32 cellular contexts compared by ENCODE assay signal in the genomic region with DNA sequence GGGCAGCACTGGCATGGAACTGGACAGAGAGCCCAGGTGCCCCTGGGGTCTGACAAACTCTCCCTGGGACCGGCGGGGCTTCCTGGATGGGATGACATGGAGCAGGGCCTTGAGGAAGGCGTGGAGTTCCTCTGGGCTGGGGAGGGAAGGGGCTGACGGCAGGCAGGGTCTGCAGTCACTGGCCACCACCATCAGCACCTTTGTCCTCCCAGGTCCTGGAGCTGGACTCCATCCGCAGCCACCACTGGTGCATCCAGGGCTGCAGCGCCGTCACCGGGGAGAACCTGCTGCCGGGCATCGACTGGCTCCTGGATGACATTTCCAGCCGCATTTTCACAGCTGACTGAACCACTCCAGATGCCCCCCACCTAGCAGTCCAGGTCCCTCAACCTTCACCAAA. TPM values are rescaled to one million over a fixed set of nuclear protein-coding genes. Genes with fewer than 3 reads are reported as not detected.
"Had no signal": no experiment of that assay in that cellular context is flagged by ENCODE, and none has a peak within 500 bp of the region (broad histone marks: within the 10 kb centered on the region; RNA-seq: fewer than 3 reads in every experiment).

No MANE protein-coding gene starts in this region.

- H3K4me1 Mint-ChIP-seq: endodermal cell, mesothelial cell of epicardium had no signal

- H3K4me1 ChIP-seq: colonic mucosa, foreskin keratinocyte, psoas muscle, upper lobe of left lung had no signal

- H3K9me3 Mint-ChIP-seq: dendritic cell treated with granulocyte-macrophage colony-stimulating factor and Interleukin-4, amounts not matched to agents 40 ng/mL and 50 ng/mL, for 4 days; endodermal cell; mesothelial cell of epicardium; naive B cell; natural killer cell treated with Interleukin-12 subunit alpha and Interleukin-12 subunit beta and Interleukin-15 and Interleukin-18, amount 100 ng/mL, for 72 hours; neural crest cell; stimulated activated naive CD8-positive, alpha-beta T cell treated with anti-CD3 and anti-CD28 coated beads, Interleukin-15, Interleukin-2, amounts not matched to agents 100 ng/mL and 50 ng/mL, for 24 hours had no signal

- DNase-seq: colonic mucosa; effector CD8-positive, alpha-beta T cell; endodermal cell; foreskin keratinocyte; glutamatergic neuron; heart right ventricle; hippocampal formation; left cardiac atrium; left lung; mesenchymal stem cell; mucosa of descending colon; naive B cell; nucleus accumbens; ovary; psoas muscle; spleen; stimulated activated CD4-positive, alpha-beta T cell treated with anti-CD3 and anti-CD28 coated beads, Interleukin-4, amount 100 ng/mL, for 4 hours; stimulated activated naive B cell treated with anti-CD40 and anti-IgM and Interleukin-4, amounts not matched to agents 10 μg/mL and 1 μg/mL and 100 μg/mL, for 72 hours; upper lobe of left lung had no signal

- H3K4me3 ChIP-seq: colonic mucosa, esophagus muscularis mucosa, heart right ventricle, left lung, mucosa of descending colon, ovary, psoas muscle, skin epidermis, spleen, thoracic aorta, tibial nerve, upper lobe of left lung had no signal

- H3K4me3 Mint-ChIP-seq: dendritic cell treated with granulocyte-macrophage colony-stimulating factor and Interleukin-4, amounts not matched to agents 40 ng/mL and 50 ng/mL, for 4 days; endodermal cell; mesothelial cell of epicardium; naive B cell; natural killer cell treated with Interleukin-12 subunit alpha and Interleukin-12 subunit beta and Interleukin-15 and Interleukin-18, amount 100 ng/mL, for 72 hours; stimulated activated naive B cell treated with anti-CD40 and anti-IgM and Interleukin-4, amounts not matched to agents 10 μg/mL and 1 μg/mL and 100 μg/mL, for 72 hours; stimulated activated naive CD8-positive, alpha-beta T cell treated with anti-CD3 and anti-CD28 coated beads, Interleukin-15, Interleukin-2, amounts not matched to agents 100 ng/mL and 50 ng/mL, for 24 hours had no signal

- H3K36me3 ChIP-seq: colonic mucosa, ovary had no signal

- H3K27ac Mint-ChIP-seq: dendritic cell treated with granulocyte-macrophage colony-stimulating factor and Interleukin-4, amounts not matched to agents 40 ng/mL and 50 ng/mL, for 4 days; endodermal cell; mesothelial cell of epicardium; stimulated activated naive B cell treated with anti-CD40 and anti-IgM and Interleukin-4, amounts not matched to agents 10 μg/mL and 1 μg/mL and 100 μg/mL, for 72 hours; stimulated activated naive CD8-positive, alpha-beta T cell treated with anti-CD3 and anti-CD28 coated beads, Interleukin-15, Interleukin-2, amounts not matched to agents 100 ng/mL and 50 ng/mL, for 24 hours had no signal

- H3K36me3 Mint-ChIP-seq: naive B cell had no signal

- H3K9me3 ChIP-seq: colonic mucosa, esophagus muscularis mucosa, heart right ventricle, left lung, mucosa of descending colon, ovary, psoas muscle, spleen, thoracic aorta, tibial nerve, upper lobe of left lung had no signal

- H3K27ac ChIP-seq: colonic mucosa, esophagus muscularis mucosa, foreskin keratinocyte, heart right ventricle, left lung, ovary, psoas muscle, skin epidermis, spleen, thoracic aorta, tibial nerve, upper lobe of left lung had no signal

- ATAC-seq: foreskin keratinocyte; heart right ventricle; left cardiac atrium; left lung; mucosa of descending colon; psoas muscle; right cardiac atrium; stimulated activated naive B cell treated with anti-CD40 and anti-IgM and Interleukin-4, amounts not matched to agents 10 μg/mL and 1 μg/mL and 100 μg/mL, for 72 hours had no signal

- H3K27me3 ChIP-seq: colonic mucosa, esophagus muscularis mucosa, foreskin keratinocyte, heart right ventricle, left lung, ovary, spleen, tibial nerve, upper lobe of left lung had no signal

- H3K27me3 Mint-ChIP-seq: dendritic cell treated with granulocyte-macrophage colony-stimulating factor and Interleukin-4, amounts not matched to agents 40 ng/mL and 50 ng/mL, for 4 days; naive B cell; natural killer cell treated with Interleukin-12 subunit alpha and Interleukin-12 subunit beta and Interleukin-15 and Interleukin-18, amount 100 ng/mL, for 72 hours; stimulated activated naive B cell treated with anti-CD40 and anti-IgM and Interleukin-4, amounts not matched to agents 10 μg/mL and 1 μg/mL and 100 μg/mL, for 72 hours; stimulated activated naive CD8-positive, alpha-beta T cell treated with anti-CD3 and anti-CD28 coated beads, Interleukin-15, Interleukin-2, amounts not matched to agents 100 ng/mL and 50 ng/mL, for 24 hours had no signal

- FAIRE-seq: endothelial cell of umbilical vein, islet of Langerhans, urothelium cell line had no signal

RNA-seq across cellular contexts. Expression of a gene that starts 24.7 kb away (rescaled TPM):
- total RNA-seq: natural killer cell treated with Interleukin-12 subunit alpha and Interleukin-12 subunit beta and Interleukin-15 and Interleukin-18, amount 100 ng/mL, for 72 hours had no signal
